ENCODE assay signal across 35 cellular contexts in genomic region chr12:46574853-46575252, GRCh38.
"Had no signal": no experiment of that assay in that cellular context is flagged by ENCODE, and none has a peak within 500 bp of the region (broad histone marks: within the 10 kb centered on the region; RNA-seq: fewer than 3 reads in every experiment).

No MANE protein-coding gene starts in this region.

- H3K27me3 ChIP-seq: adrenal gland, ascending aorta, cardiac muscle cell had no signal

- DNase-seq: activated B cell treated with CpG ODN at 0.5 μM for 24 hours; activated CD4-positive, alpha-beta memory T cell treated with anti-CD3 and anti-CD28 coated beads for 36 hours; activated CD4-positive, alpha-beta T cell treated with anti-CD3 and anti-CD28 coated beads for 4 hours; activated CD4-positive, alpha-beta T cell treated with anti-CD3 and anti-CD28 coated beads, Interleukin-2, amount 10 ng/mL, durations not matched to agents 7 days and 5 days; activated CD4-positive, alpha-beta T cell treated with anti-CD3 and anti-CD28 coated beads, Interleukin-2, amount 50 U/mL, for 4 hours; activated CD4-positive, CD25-positive, alpha-beta regulatory T cell treated with anti-CD3 and anti-CD28 coated beads, Interleukin-2, amount 50 U/mL, for 72 hours; activated CD8-positive, alpha-beta memory T cell treated with anti-CD3 and anti-CD28 coated beads, Interleukin-2, amount 50 U/mL, for 4 hours; activated CD8-positive, alpha-beta T cell treated with anti-CD3 and anti-CD28 coated beads for 36 hours; activated effector memory CD4-positive, alpha-beta T cell treated with anti-CD3 and anti-CD28 coated beads, Interleukin-2, amount 50 U/mL, for 16 hours; activated gamma-delta T cell treated with Interleukin-2 at 50 U/mL for 16 hours; activated naive CD4-positive, alpha-beta T cell; activated naive CD4-positive, alpha-beta T cell treated with anti-CD3 and anti-CD28 coated beads for 36 hours; activated naive CD4-positive, alpha-beta T cell treated with anti-CD3 and anti-CD28 coated beads, Interleukin-2, amount 50 U/mL, for 16 hours; activated naive CD8-positive, alpha-beta T cell treated with anti-CD3 and anti-CD28 coated beads for 36 hours; activated T-cell treated with anti-CD3 and anti-CD28 coated beads for 4 hours; activated T-cell treated with anti-CD3 and anti-CD28 coated beads, Interleukin-2, amount 50 U/mL, for 1 hour; activated T-cell treated with anti-CD3 and anti-CD28 coated beads, Interleukin-2, amount 50 U/mL, for 4 hours; activated T-cell treated with anti-CD3 and anti-CD28 coated beads, Interleukin-2, amount 50 U/mL, for 72 hours; adrenal gland; amniotic stem cell; caudate nucleus; cerebellar nuclear complex; T-helper 1 cell; T-helper 2 cell; T-helper 9 cell had no signal

- H3K9me3 Mint-ChIP-seq: activated CD4-positive, alpha-beta memory T cell treated with anti-CD3 and anti-CD28 coated beads for 36 hours; activated CD8-positive, alpha-beta T cell treated with anti-CD3 and anti-CD28 coated beads for 36 hours; activated naive CD4-positive, alpha-beta T cell treated with anti-CD3 and anti-CD28 coated beads for 36 hours; activated naive CD8-positive, alpha-beta T cell treated with anti-CD3 and anti-CD28 coated beads for 36 hours; activated T-cell treated with anti-CD3 and anti-CD28 coated beads, Interleukin-2, amount 50 U/mL, for 72 hours; activated T-helper 17 cell treated with anti-CD3 and anti-CD28 coated beads, Interleukin-2, amount 50 U/mL, for 72 hours; central memory CD8-positive, alpha-beta T cell had no signal

- H3K27ac ChIP-seq: adrenal gland, cardiac muscle cell, VCaP had no signal

- H3K36me3 Mint-ChIP-seq: activated CD4-positive, alpha-beta memory T cell treated with anti-CD3 and anti-CD28 coated beads for 36 hours; activated naive CD4-positive, alpha-beta T cell treated with anti-CD3 and anti-CD28 coated beads, Interleukin-2, amount 50 U/mL, for 72 hours; brain had no signal

- H3K4me1 Mint-ChIP-seq: activated T-helper 17 cell treated with anti-CD3 and anti-CD28 coated beads, Interleukin-2, amount 50 U/mL, for 72 hours; central memory CD8-positive, alpha-beta T cell had no signal

- H3K27ac Mint-ChIP-seq: activated B cell treated with CpG ODN at 0.5 μM for 24 hours; activated CD4-positive, alpha-beta memory T cell treated with anti-CD3 and anti-CD28 coated beads for 36 hours; activated CD4-positive, alpha-beta T cell treated with anti-CD3 and anti-CD28 coated beads, Interleukin-2, amount 10 ng/mL, durations not matched to agents 7 days and 5 days; activated CD8-positive, alpha-beta T cell treated with anti-CD3 and anti-CD28 coated beads for 36 hours; activated naive CD4-positive, alpha-beta T cell treated with anti-CD3 and anti-CD28 coated beads for 36 hours; activated naive CD4-positive, alpha-beta T cell treated with anti-CD3 and anti-CD28 coated beads, Interleukin-2, amount 50 U/mL, for 72 hours; activated naive CD8-positive, alpha-beta T cell treated with anti-CD3 and anti-CD28 coated beads for 36 hours; activated T-helper 1 cell treated with anti-CD3 and anti-CD28 coated beads, Interleukin-12 subunit alpha, Interleukin-12 subunit beta, Interleukin-2, Interleukin-4 antibody, amounts not matched to agents 30 ng/mL and 10 ng/mL and 1 ng/mL, durations not matched to agents 14 hours and 24 hours and 36 hours; activated T-helper 17 cell treated with anti-CD3 and anti-CD28 coated beads, Interleukin-2, amount 50 U/mL, for 72 hours; brain; T-helper 1 cell treated with Interleukin-12 subunit alpha and Interleukin-12 subunit beta and Interleukin-4 antibody, amounts not matched to agents 30 μg/mL and 1 μg/mL, for 36 hours; T-helper 2 cell treated with Interferon-gamma antibody and Interleukin-4, amounts not matched to agents 5 μg/mL and 100 μg/mL, for 36 hours had no signal

- H3K27me3 Mint-ChIP-seq: activated B cell treated with CpG ODN at 0.5 μM for 24 hours; activated CD4-positive, alpha-beta memory T cell treated with anti-CD3 and anti-CD28 coated beads for 36 hours; activated CD4-positive, alpha-beta T cell treated with anti-CD3 and anti-CD28 coated beads, Interleukin-2, amount 10 ng/mL, durations not matched to agents 7 days and 5 days; activated CD8-positive, alpha-beta T cell treated with anti-CD3 and anti-CD28 coated beads for 36 hours; activated naive CD8-positive, alpha-beta T cell treated with anti-CD3 and anti-CD28 coated beads for 36 hours; brain; central memory CD8-positive, alpha-beta T cell had no signal

- H3K9me3 ChIP-seq: adrenal gland, ascending aorta had no signal

- H3K4me3 ChIP-seq: adrenal gland, ascending aorta, cardiac muscle cell had no signal

- H3K36me3 ChIP-seq: adrenal gland, ascending aorta, cardiac muscle cell had no signal

- ATAC-seq: activated CD8-positive, alpha-beta T cell treated with anti-CD3 and anti-CD28 coated beads for 36 hours; activated naive CD4-positive, alpha-beta T cell treated with anti-CD3 and anti-CD28 coated beads, Interleukin-2, amount 50 U/mL, for 72 hours; activated T-cell treated with anti-CD3 and anti-CD28 coated beads, Interleukin-2, amount 50 U/mL, for 4 hours; activated T-cell treated with anti-CD3 and anti-CD28 coated beads, Interleukin-2, amount 50 U/mL, for 72 hours; activated T-helper 17 cell treated with anti-CD3 and anti-CD28 coated beads, Interleukin-2, amount 50 U/mL, for 72 hours had no signal

- H3K4me3 Mint-ChIP-seq: activated B cell treated with CpG ODN at 0.5 μM for 24 hours; activated CD4-positive, alpha-beta memory T cell treated with anti-CD3 and anti-CD28 coated beads for 36 hours; activated CD4-positive, alpha-beta T cell treated with anti-CD3 and anti-CD28 coated beads, Interleukin-2, amount 10 ng/mL, durations not matched to agents 7 days and 5 days; activated CD8-positive, alpha-beta T cell treated with anti-CD3 and anti-CD28 coated beads for 36 hours; activated naive CD4-positive, alpha-beta T cell treated with anti-CD3 and anti-CD28 coated beads for 36 hours; activated naive CD8-positive, alpha-beta T cell treated with anti-CD3 and anti-CD28 coated beads for 36 hours; activated T-cell treated with anti-CD3 and anti-CD28 coated beads, Interleukin-2, amount 50 U/mL, for 4 hours; activated T-cell treated with anti-CD3 and anti-CD28 coated beads, Interleukin-2, amount 50 U/mL, for 72 hours; activated T-helper 1 cell treated with anti-CD3 and anti-CD28 coated beads, Interleukin-12 subunit alpha, Interleukin-12 subunit beta, Interleukin-2, Interleukin-4 antibody, amounts not matched to agents 30 ng/mL and 10 ng/mL and 1 ng/mL, durations not matched to agents 14 hours and 24 hours and 36 hours; activated T-helper 17 cell treated with anti-CD3 and anti-CD28 coated beads, Interleukin-2, amount 50 U/mL, for 72 hours; brain; central memory CD8-positive, alpha-beta T cell; T-helper 1 cell treated with Interleukin-12 subunit alpha and Interleukin-12 subunit beta and Interleukin-4 antibody, amounts not matched to agents 30 μg/mL and 1 μg/mL, for 36 hours; T-helper 2 cell treated with Interferon-gamma antibody and Interleukin-4, amounts not matched to agents 5 μg/mL and 100 μg/mL, for 36 hours had no signal
